In the genomic region with DNA sequence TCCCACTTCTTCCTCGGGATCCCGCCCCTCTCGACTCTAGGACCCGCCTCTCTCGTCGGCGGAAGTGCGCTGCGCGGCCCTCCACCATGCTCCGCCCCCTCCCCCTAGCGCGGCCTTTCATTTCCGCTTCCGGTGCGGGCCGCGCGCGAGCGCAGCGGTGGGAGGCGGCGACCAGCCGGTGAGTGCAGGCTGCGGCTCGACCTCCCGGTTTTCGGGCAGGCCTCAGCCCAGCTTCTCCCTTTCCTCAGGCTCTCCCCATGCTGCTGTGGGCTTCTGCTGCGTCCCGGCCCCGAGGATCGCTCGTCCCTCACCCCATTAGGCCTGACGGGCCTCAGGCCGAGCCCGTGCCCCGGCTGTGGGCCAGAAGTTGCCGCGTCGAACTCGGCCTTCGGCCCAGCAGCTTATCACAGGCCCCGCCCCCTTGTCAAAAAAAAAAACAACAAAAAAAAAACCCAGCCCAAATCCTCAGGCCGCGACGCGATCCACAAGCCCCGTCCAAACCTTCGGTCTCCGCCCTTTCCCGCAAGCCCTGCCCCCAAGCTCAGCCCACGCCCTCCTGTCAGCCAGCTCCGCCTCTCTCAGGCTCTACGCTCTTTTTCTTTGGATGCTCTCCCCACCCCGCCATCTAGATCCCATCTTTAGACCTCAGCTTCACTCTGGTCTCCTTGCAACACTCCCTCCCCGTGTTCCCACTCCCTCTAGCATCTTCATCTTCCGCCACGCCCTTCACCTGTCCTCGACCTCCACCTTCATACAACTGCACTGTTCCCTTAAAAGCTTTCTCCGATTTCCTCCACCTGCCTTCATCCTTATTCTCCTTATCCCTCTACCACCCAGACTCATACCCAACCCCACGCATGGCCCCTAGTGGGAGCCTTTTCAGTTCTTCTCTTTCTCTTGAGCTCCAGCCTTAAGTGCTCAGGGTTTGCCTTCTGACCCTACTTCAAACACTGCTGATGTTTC, we compare ENCODE assay signal across 8 cellular contexts. TPM values are rescaled to one million over a fixed set of nuclear protein-coding genes. Genes with fewer than 3 reads are reported as not detected.
DNase-seq lines count a peak whose midpoint lies in the region; ATAC-seq, FAIRE-seq and TF ChIP-seq lines count a peak whose summit lies in the region.

A gene with protein sequence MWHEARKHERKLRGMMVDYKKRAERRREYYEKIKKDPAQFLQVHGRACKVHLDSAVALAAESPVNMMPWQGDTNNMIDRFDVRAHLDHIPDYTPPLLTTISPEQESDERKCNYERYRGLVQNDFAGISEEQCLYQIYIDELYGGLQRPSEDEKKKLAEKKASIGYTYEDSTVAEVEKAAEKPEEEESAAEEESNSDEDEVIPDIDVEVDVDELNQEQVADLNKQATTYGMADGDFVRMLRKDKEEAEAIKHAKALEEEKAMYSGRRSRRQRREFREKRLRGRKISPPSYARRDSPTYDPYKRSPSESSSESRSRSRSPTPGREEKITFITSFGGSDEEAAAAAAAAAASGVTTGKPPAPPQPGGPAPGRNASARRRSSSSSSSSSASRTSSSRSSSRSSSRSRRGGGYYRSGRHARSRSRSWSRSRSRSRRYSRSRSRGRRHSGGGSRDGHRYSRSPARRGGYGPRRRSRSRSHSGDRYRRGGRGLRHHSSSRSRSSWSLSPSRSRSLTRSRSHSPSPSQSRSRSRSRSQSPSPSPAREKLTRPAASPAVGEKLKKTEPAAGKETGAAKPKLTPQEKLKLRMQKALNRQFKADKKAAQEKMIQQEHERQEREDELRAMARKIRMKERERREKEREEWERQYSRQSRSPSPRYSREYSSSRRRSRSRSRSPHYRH (plus strand): TSS at position 115 of the 963 bp plus-strand sequence. CDS start 1,168 bp downstream, outside the sequence.

- H3K27me3 Mint-ChIP-seq in T-helper 2 cell treated with Interferon-gamma antibody and Interleukin-4, amounts not matched to agents 5 μg/mL and 100 μg/mL, for 36 hours (ENCODE audit: low read depth), result no peaks in the 10 kb centered on the region

- H3K36me3 ChIP-seq in rectal smooth muscle tissue (ENCODE audit: control insufficient read depth, insufficient read depth, low read length), result peaks cover 15% of the 10 kb centered on the region
- H3K36me3 ChIP-seq in vagina, result peaks cover 0 to 29% of the 10 kb centered on the region in 2 donors

- peaks cover 46% of the 10 kb centered on the region for H3K36me3 Mint-ChIP-seq in T-helper 2 cell treated with Interferon-gamma antibody and Interleukin-4, amounts not matched to agents 5 μg/mL and 100 μg/mL, for 36 hours (ENCODE audit: low read depth)

- H3K4me1 ChIP-seq in right cardiac atrium (ENCODE audit: control insufficient read depth, insufficient read depth, low read length) (peaks cover 4% of the 10 kb centered on the region), rectal smooth muscle tissue (ENCODE audit: control insufficient read depth, insufficient read depth, low read length) (peaks cover 10% of the 10 kb centered on the region), vagina (peaks cover 46% of the 10 kb centered on the region)

- peak within 1 kb of the TSS; percentile 97 for H3K27ac Mint-ChIP-seq in T-helper 2 cell treated with Interferon-gamma antibody and Interleukin-4, amounts not matched to agents 5 μg/mL and 100 μg/mL, for 36 hours

- H3K9me3 ChIP-seq in right cardiac atrium (ENCODE audit: control insufficient read depth, low read length) (no peaks in the 10 kb centered on the region), vagina (no peaks in the 10 kb centered on the region)

- peak; percentile 87 for TF ChIP-seq POLR2A in GM12891 (IDR thresholded peaks at IDR 0.05; ENCODE audit: low read depth, low read length)
- TF ChIP-seq POLR2A in vagina (IDR thresholded peaks at IDR 0.05), result peak in 1 of 2 donors; percentile 91

- TF ChIP-seq CTCF in vagina (IDR thresholded peaks at IDR 0.05), result no peak

- H3K4me3 ChIP-seq in right cardiac atrium (ENCODE audit: low read length) (peak within 1 kb of the TSS; percentile 85), rectal smooth muscle tissue (ENCODE audit: low read length) (peak within 1 kb of the TSS; percentile 99), vagina (peak within 1 kb of the TSS; percentile 67 to 85)

- peak within 1 kb of the TSS; percentile 93 for H3K9ac ChIP-seq in rectal smooth muscle tissue (ENCODE audit: low read length)

- ATAC-seq in HG02840 (IDR thresholded peaks at IDR 0.05; ENCODE audit: low FRiP score, unreplicated experiment) (peak; percentile 77), right cardiac atrium (peak; percentile 98 to 99)

- peak; percentile 91 for FAIRE-seq in GM12891 (lab: Jason Lieb, UNC)

- WGBS in right cardiac atrium, result 3% methylated on average over 62 of the region's 62 CpGs

- no peaks in the 10 kb centered on the region for H3K27me3 ChIP-seq in right cardiac atrium (ENCODE audit: control insufficient read depth, insufficient read depth)
- no peaks in the 10 kb centered on the region for H3K27me3 ChIP-seq in rectal smooth muscle tissue (ENCODE audit: control insufficient read depth, insufficient read depth, low read length)
- no peaks in the 10 kb centered on the region for H3K27me3 ChIP-seq in vagina

- intact Hi-C loops in right cardiac atrium (cut with DNase I), result no loop called here
- intact Hi-C loops in vagina (cut with DNase I), result no loop called here

- H3K4me3 Mint-ChIP-seq in T-helper 2 cell treated with Interferon-gamma antibody and Interleukin-4, amounts not matched to agents 5 μg/mL and 100 μg/mL, for 36 hours, result peak within 1 kb of the TSS; percentile 92

- DNase-seq in GM12891 (ENCODE audit: insufficient read length, low spot score) (peak; percentile 90), NCI-H146 treated with DMSO at 0.1 percent for 48 hours (lab: John Stamatoyannopoulos, UW; ENCODE audit: unreplicated experiment) (peak; percentile 92), anterior cingulate cortex (lab: John Stamatoyannopoulos, UW) (peak in 57 of 58 donors; percentile 21 to 92 (median 83)), right cardiac atrium (peak; percentile 93 to 97 (median 97)), vagina (ENCODE audit: extremely low spot score in 2 of 2) (no peak)
- peak; percentile 87 for DNase-seq in T-helper 2 cell treated with Interferon-gamma antibody and Interleukin-4, amounts not matched to agents 5 μg/mL and 100 μg/mL, for 36 hours (ENCODE audit: low spot score)

- peaks cover 23% of the 10 kb centered on the region for H3K4me1 Mint-ChIP-seq in T-helper 2 cell treated with Interferon-gamma antibody and Interleukin-4, amounts not matched to agents 5 μg/mL and 100 μg/mL, for 36 hours (ENCODE audit: low read depth)

- H3K9me3 Mint-ChIP-seq in T-helper 2 cell treated with Interferon-gamma antibody and Interleukin-4, amounts not matched to agents 5 μg/mL and 100 μg/mL, for 36 hours, result no peaks in the 10 kb centered on the region

- H3K27ac ChIP-seq in right cardiac atrium (ENCODE audit: low read length) (peak within 1 kb of the TSS; percentile 96), rectal smooth muscle tissue (ENCODE audit: low read depth, low read length) (peak within 1 kb of the TSS; percentile 95), vagina (peak within 1 kb of the TSS; percentile 87)

TF ChIP-seq in GM12891, 5 proteins besides CTCF, POLR2A, EP300 and RAD21:
- TF ChIP-seq PAX5 (IDR thresholded peaks at IDR 0.05; ENCODE audit: insufficient read depth, low read length, severe bottlenecking), result no peak
- TF ChIP-seq POLR2AphosphoS5 (IDR thresholded peaks at IDR 0.05; ENCODE audit: low read depth, low read length), result peak; percentile 98
- TF ChIP-seq SPI1 (IDR thresholded peaks at IDR 0.05; ENCODE audit: low read depth, low read length), result peak; percentile 57
- TF ChIP-seq TAF1 (IDR thresholded peaks at IDR 0.05; ENCODE audit: low read depth, low read length), result peak; percentile 90

RNA-seq across cellular contexts. Expression of the gene that starts here (rescaled TPM):
- polyA plus RNA-seq in GM12891 (2012; ENCODE audit: low read depth, missing spikeins), result 55.1 TPM
- total RNA-seq in right cardiac atrium (10 to 100 TPM; 34.3 to 36.7 (median 36.1) TPM), vagina (93.5 TPM)
- polyA plus RNA-seq in right cardiac atrium, result 36.8 TPM

Comparison
In these comparisons a context has a peak if more than half of its experiments do, and no peak if none do; other contexts are left out.
1. DNase-seq: peak in GM12891 (single experiment), NCI-H146 treated with DMSO at 0.1 percent for 48 hours (single experiment), T-helper 2 cell treated with Interferon-gamma antibody and Interleukin-4, amounts not matched to agents 5 μg/mL and 100 μg/mL, for 36 hours (single experiment), anterior cingulate cortex (57 of 58) and right cardiac atrium (3 of 3); none in vagina (0 of 2).
2. Peak in every context shown above with its lines, with median percentiles within 50 percentile points of each other: H3K27ac ChIP-seq and H3K4me3 ChIP-seq.